Comparison of ENCODE assay signal across 1 cellular context in the genomic region with DNA sequence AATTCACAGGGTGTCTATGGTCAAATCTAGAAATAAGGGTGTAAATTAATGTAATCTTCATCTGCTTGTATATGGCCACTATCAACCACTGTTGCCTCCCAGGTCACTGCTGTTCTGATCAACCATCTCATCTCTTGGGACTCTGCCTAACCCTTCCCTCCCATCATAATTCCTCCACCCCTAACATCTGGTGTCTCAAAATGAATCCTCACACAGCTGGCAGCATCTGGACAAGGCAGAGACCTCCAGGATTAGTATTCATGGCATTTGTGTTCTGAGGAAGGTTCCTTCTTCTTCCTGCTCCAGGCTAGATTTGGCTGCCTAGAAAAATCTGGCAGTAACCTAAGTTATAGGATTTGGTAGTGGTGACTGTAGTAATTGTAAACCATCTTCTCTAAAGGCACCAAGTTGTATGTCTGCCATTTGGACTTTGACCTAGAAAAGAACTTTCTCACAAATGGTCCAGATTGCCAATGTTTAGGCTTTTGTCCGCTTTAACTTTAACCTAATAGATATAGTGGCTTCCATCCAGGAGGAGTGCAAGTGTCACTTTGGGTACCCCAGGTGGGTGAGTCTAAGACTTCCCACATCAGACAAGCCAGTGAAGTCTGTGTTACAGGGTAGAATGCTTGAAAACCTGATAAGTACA.
TF ChIP-seq lines count a peak whose summit lies in the region.

No MANE protein-coding gene starts in this region.

TF ChIP-seq in IMR-90, 13 proteins besides CTCF, POLR2A, EP300 and RAD21:
- no peak for TF ChIP-seq RCOR1 (IDR thresholded peaks at IDR 0.05; ENCODE audit: insufficient replicate concordance, low read length)
- TF ChIP-seq CHD1 (IDR thresholded peaks at IDR 0.05; ENCODE audit: low read depth, low read length) = no peak
- no peak for TF ChIP-seq SMC3 (IDR thresholded peaks at IDR 0.05; ENCODE audit: low read depth, low read length)
- TF ChIP-seq BHLHE40 (IDR thresholded peaks at IDR 0.05; ENCODE audit: low read depth, low read length) = no peak
- no peak for TF ChIP-seq FOS (IDR thresholded peaks at IDR 0.05; ENCODE audit: low read depth, low read length)
- TF ChIP-seq RFX5 (IDR thresholded peaks at IDR 0.05; ENCODE audit: low read depth, low read length) = no peak
- no peak for TF ChIP-seq NFE2L2 (IDR thresholded peaks at IDR 0.05; ENCODE audit: low read depth, low read length)
- TF ChIP-seq MXI1 (IDR thresholded peaks at IDR 0.05; ENCODE audit: borderline replicate concordance, low read depth, low read length) = no peak
- no peak for TF ChIP-seq MAZ (IDR thresholded peaks at IDR 0.05; ENCODE audit: borderline replicate concordance, low read depth, low read length)
- TF ChIP-seq, protein P1, sequence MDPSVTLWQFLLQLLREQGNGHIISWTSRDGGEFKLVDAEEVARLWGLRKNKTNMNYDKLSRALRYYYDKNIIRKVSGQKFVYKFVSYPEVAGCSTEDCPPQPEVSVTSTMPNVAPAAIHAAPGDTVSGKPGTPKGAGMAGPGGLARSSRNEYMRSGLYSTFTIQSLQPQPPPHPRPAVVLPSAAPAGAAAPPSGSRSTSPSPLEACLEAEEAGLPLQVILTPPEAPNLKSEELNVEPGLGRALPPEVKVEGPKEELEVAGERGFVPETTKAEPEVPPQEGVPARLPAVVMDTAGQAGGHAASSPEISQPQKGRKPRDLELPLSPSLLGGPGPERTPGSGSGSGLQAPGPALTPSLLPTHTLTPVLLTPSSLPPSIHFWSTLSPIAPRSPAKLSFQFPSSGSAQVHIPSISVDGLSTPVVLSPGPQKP (IDR thresholded peaks at IDR 0.05; ENCODE audit: borderline replicate concordance, low read depth, low read length) = no peak
- no peak for TF ChIP-seq CEBPB (IDR thresholded peaks at IDR 0.05; ENCODE audit: low read depth, low read length)
- TF ChIP-seq, protein P2, sequence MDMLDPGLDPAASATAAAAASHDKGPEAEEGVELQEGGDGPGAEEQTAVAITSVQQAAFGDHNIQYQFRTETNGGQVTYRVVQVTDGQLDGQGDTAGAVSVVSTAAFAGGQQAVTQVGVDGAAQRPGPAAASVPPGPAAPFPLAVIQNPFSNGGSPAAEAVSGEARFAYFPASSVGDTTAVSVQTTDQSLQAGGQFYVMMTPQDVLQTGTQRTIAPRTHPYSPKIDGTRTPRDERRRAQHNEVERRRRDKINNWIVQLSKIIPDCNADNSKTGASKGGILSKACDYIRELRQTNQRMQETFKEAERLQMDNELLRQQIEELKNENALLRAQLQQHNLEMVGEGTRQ (IDR thresholded peaks at IDR 0.05; ENCODE audit: low read depth, low read length) = no peak
- TF ChIP-seq MAFK (IDR thresholded peaks at IDR 0.05; ENCODE audit: low read depth, low read length) = no peak
